Comparison of ENCODE assay signal across 29 cellular contexts in genomic region chr6:14366315-14366714, GRCh38.
DNase-seq lines count a peak whose midpoint lies in the region; ATAC-seq, FAIRE-seq and TF ChIP-seq lines count a peak whose summit lies in the region.
"Had no signal": no experiment of that assay in that cellular context is flagged by ENCODE, and none has a peak within 500 bp of the region (broad histone marks: within the 10 kb centered on the region; RNA-seq: fewer than 3 reads in every experiment).

No MANE protein-coding gene starts in this region.

- H3K36me3 Mint-ChIP-seq in GM23338 (ENCODE audit: low read depth) (peaks cover 6% of the 10 kb centered on the region; the same call in 1 of the 3 replicates), WTC11 (peaks cover 5% of the 10 kb centered on the region)
- H3K36me3 Mint-ChIP-seq: CD14-positive monocyte; CD4-positive, alpha-beta memory T cell; CD4-positive, CD25-positive, alpha-beta regulatory T cell had no signal

- TF ChIP-seq CTCF in GM23338 (conservative IDR thresholded peaks at IDR 0.05; ENCODE audit: low read depth in 2 of 2) (no peak), WTC11 (IDR thresholded peaks at IDR 0.05) (no peak), H1 (IDR thresholded peaks at IDR 0.05; ENCODE audit: control extremely low read depth in 1 of 3, insufficient read depth in 1 of 3, low read depth in 1 of 3, low read length in 3 of 3) (no peak), smooth muscle cell (IDR thresholded peaks at IDR 0.05; ENCODE audit: borderline replicate concordance, insufficient read depth, poor library complexity, severe bottlenecking) (no peak)

- ATAC-seq in GM23338 (no peak), WTC11 (no peak)
- ATAC-seq: GM12878 had no signal

- TF ChIP-seq EP300 in H1 (IDR thresholded peaks at IDR 0.05; ENCODE audit: borderline replicate concordance in 1 of 2, low read depth in 2 of 2, low read length in 2 of 2) = no peak

- no peak overlapping the region for H3K23ac ChIP-seq in H1 (ENCODE audit: insufficient read length)

- peak overlapping the region; percentile 75; the same call in 1 of the 2 replicates for H3K27ac ChIP-seq in GM23338 (ENCODE audit: low read depth)
- peak overlapping the region; percentile 72 for H3K27ac ChIP-seq in HUES48 (ENCODE audit: low read depth, low read length)
- no peak overlapping the region for H3K27ac ChIP-seq in H1 (ENCODE audit: low read depth, low read length)
- no peak overlapping the region for H3K27ac ChIP-seq in smooth muscle cell (ENCODE audit: low read depth)
- H3K27ac ChIP-seq: BLaER1 had no signal

- no peak for FAIRE-seq in H1 (lab: Jason Lieb, UNC)
- FAIRE-seq: A204.1, GM12878, GM12892, GM18507 had no signal

- no peak overlapping the region for H3K14ac ChIP-seq in H1 (ENCODE audit: insufficient read length)

- H3K56ac ChIP-seq in H1 (replicated peaks; ENCODE audit: insufficient read length, low read depth, low read length) = no peak overlapping the region

- H3K27me3 Mint-ChIP-seq in GM23338 (ENCODE audit: insufficient read depth, low read depth, poor library complexity) (peaks cover 15% of the 10 kb centered on the region), WTC11 (ENCODE audit: low read depth) (no peaks in the 10 kb centered on the region)

- H4K91ac ChIP-seq in H1 (replicated peaks; ENCODE audit: insufficient read length, low read length) = peak overlapping the region; percentile 62

- DNase-seq in GM23338 (ENCODE audit: low spot score) (no peak), WTC11 (ENCODE audit: low spot score) (no peak), H1 (ENCODE audit: low read depth in 1 of 2, low spot score in 2 of 2) (no peak), putamen (ENCODE audit: low spot score) (no peak), smooth muscle cell (lab: John Stamatoyannopoulos, UW; ENCODE audit: unreplicated experiment) (no peak), NOMO-1 treated with dmso at 0.1 percent for 144 hours (lab: John Stamatoyannopoulos, UW; ENCODE audit: unreplicated experiment) (no peak)
- DNase-seq in effector CD4-positive, alpha-beta T cell = no peak
- DNase-seq: 8988T; ACHN; BE2C; C1 segment of cervical spinal cord; CD4-positive, alpha-beta memory T cell; CD4-positive, CD25-positive, alpha-beta regulatory T cell; CD8-positive, alpha-beta memory T cell; COR-L47; DMS 273 treated with DMSO at 0.1 percent for 48 hours; DMS153; DMS53; DMS79; DND-41; EL; GDM1 had no signal

- peaks cover 13% of the 10 kb centered on the region for H3K9me2 ChIP-seq in GM23338 (ENCODE audit: insufficient read depth)

- H4K8ac ChIP-seq in H1 (ENCODE audit: extremely low read depth, insufficient read depth, low read length) = no peak overlapping the region

- peak overlapping the region; percentile 67; the same call in 1 of the 2 replicates for H2BK5ac ChIP-seq in H1 (ENCODE audit: low read depth, low read length)

- no peaks in the 10 kb centered on the region for H3K36me3 ChIP-seq in GM23338 (ENCODE audit: insufficient read depth)
- no peaks in the 10 kb centered on the region for H3K36me3 ChIP-seq in HUES48 (ENCODE audit: control insufficient read depth, insufficient read depth, low read length)
- H3K36me3 ChIP-seq in H1 (ENCODE audit: control insufficient read depth in 2 of 4, insufficient read depth in 4 of 4, low read length in 3 of 4) = no peaks in the 10 kb centered on the region
- no peaks in the 10 kb centered on the region for H3K36me3 ChIP-seq in smooth muscle cell (ENCODE audit: low read depth)
- H3K36me3 ChIP-seq: BE2C, BLaER1 had no signal

- no peak overlapping the region for H3K4ac ChIP-seq in H1 (replicated peaks; ENCODE audit: insufficient read length, low read depth, low read length)

- CTCF ChIA-PET in WTC11 (lab: Charles Lee) = no interaction called here
- CTCF ChIA-PET in H1 (lab: Charles Lee; ENCODE audit: partially characterized antibody) = no interaction called here

- H3K79me2 ChIP-seq in GM23338 (replicated peaks; ENCODE audit: insufficient read depth) (no peaks in the 10 kb centered on the region), H1 (ENCODE audit: control insufficient read depth in 1 of 2, insufficient read depth in 2 of 2, low read length in 2 of 2) (no peaks in the 10 kb centered on the region), smooth muscle cell (ENCODE audit: low read depth) (no peaks in the 10 kb centered on the region)

- H3K4me1 ChIP-seq in GM23338 (ENCODE audit: insufficient read depth) (peaks cover 34% of the 10 kb centered on the region), HUES48 (ENCODE audit: control insufficient read depth, insufficient read depth, low read length) (peaks cover 60% of the 10 kb centered on the region), H1 (replicated peaks in 1 of 4; ENCODE audit: control insufficient read depth in 3 of 4, insufficient read depth in 4 of 4, low read length in 3 of 4) (peaks cover 0 to 7% (median 4%) of the 10 kb centered on the region in 4 experiments; a peak in 4 of 7 replicates), smooth muscle cell (ENCODE audit: low read depth) (no peaks in the 10 kb centered on the region)
- H3K4me1 ChIP-seq: BE2C had no signal

- H2BK12ac ChIP-seq in H1 (ENCODE audit: low read depth, low read length) = no peak overlapping the region; the same call in 1 of the 2 replicates

- H3K23me2 ChIP-seq in H1 (ENCODE audit: low read depth, low read length) = no peaks in the 10 kb centered on the region

- no peak overlapping the region for H3K18ac ChIP-seq in H1 (ENCODE audit: extremely low read depth, low read length)

- TF ChIP-seq RAD21 in H1 (IDR thresholded peaks at IDR 0.05 in 1 of 2, conservative IDR thresholded peaks at IDR 0.05 in 1 of 2; ENCODE audit: low read depth in 2 of 2, low read length in 2 of 2) = no peak

- H3K27ac Mint-ChIP-seq in GM23338 (no peak overlapping the region), WTC11 (peak overlapping the region; percentile 94; the same call in 1 of the 2 replicates)
- H3K27ac Mint-ChIP-seq: CD4-positive, alpha-beta memory T cell; CD4-positive, CD25-positive, alpha-beta regulatory T cell had no signal

- no peak overlapping the region for H3K9ac ChIP-seq in HUES48 (ENCODE audit: low read depth, low read length)
- H3K9ac ChIP-seq in H1 (replicated peaks in 1 of 4; ENCODE audit: extremely low read depth in 1 of 4, low read depth in 3 of 4, low read length in 3 of 4) = no peak overlapping the region
- H3K9ac ChIP-seq in smooth muscle cell (ENCODE audit: low read depth) = no peak overlapping the region
- H3K9ac ChIP-seq: BLaER1 had no signal

- H4K20me1 ChIP-seq in GM23338 (replicated peaks; ENCODE audit: insufficient read depth) (no peaks in the 10 kb centered on the region), H1 (replicated peaks in 1 of 2; ENCODE audit: control insufficient read depth in 1 of 2, insufficient read depth in 2 of 2, low read length in 2 of 2) (no peaks in the 10 kb centered on the region), smooth muscle cell (ENCODE audit: low read depth) (no peaks in the 10 kb centered on the region)
- H4K20me1 ChIP-seq: BLaER1 had no signal

- H3K4me3 ChIP-seq in GM23338 = no peak overlapping the region
- no peak overlapping the region for H3K4me3 ChIP-seq in HUES48 (ENCODE audit: low read depth, low read length)
- H3K4me3 ChIP-seq in H1 (ENCODE audit: extremely low read depth in 1 of 4, insufficient read depth in 2 of 4, low read depth in 3 of 4, low read length in 4 of 4) = no peak overlapping the region
- H3K4me3 ChIP-seq in smooth muscle cell = no peak overlapping the region
- H3K4me3 ChIP-seq: BLaER1, GM12878 had no signal

- no peaks in the 10 kb centered on the region for H3K27me3 ChIP-seq in GM23338 (ENCODE audit: insufficient read depth)
- no peaks in the 10 kb centered on the region for H3K27me3 ChIP-seq in HUES48 (ENCODE audit: control insufficient read depth, insufficient read depth, low read length)
- no peaks in the 10 kb centered on the region for H3K27me3 ChIP-seq in H1 (replicated peaks in 1 of 4; ENCODE audit: control insufficient read depth in 3 of 4, extremely low read depth in 1 of 4, insufficient read depth in 3 of 4, low read length in 3 of 4)
- H3K27me3 ChIP-seq in smooth muscle cell (ENCODE audit: low read depth) = no peaks in the 10 kb centered on the region
- H3K27me3 ChIP-seq: BE2C, BLaER1 had no signal

- H2BK15ac ChIP-seq in H1 (ENCODE audit: low read length) = no peak overlapping the region

- H2AK5ac ChIP-seq in H1 (ENCODE audit: low read depth, low read length) = no peak overlapping the region

- H3K79me1 ChIP-seq in H1 (ENCODE audit: low read depth, low read length) = no peaks in the 10 kb centered on the region

- POLR2A ChIA-PET in WTC11 (lab: Charles Lee) = no interaction called here
- POLR2A ChIA-PET in H1 (lab: Charles Lee; ENCODE audit: partially characterized antibody) = interaction anchor here (2.6 kb wide), 1 partner anchor 14 kb away, joined by 14 read pairs; no protein-coding TSS in a partner anchor

- H2BK120ac ChIP-seq in H1 (replicated peaks; ENCODE audit: low read depth, low read length) = no peak overlapping the region

- H3K4me1 Mint-ChIP-seq in GM23338 (peaks cover 43% of the 10 kb centered on the region), WTC11 (peaks cover 82% of the 10 kb centered on the region)

- peak overlapping the region; percentile 52; the same call in 1 of the 2 replicates for H2BK20ac ChIP-seq in H1 (ENCODE audit: low read length)

- TF ChIP-seq POLR2A in H1 (IDR thresholded peaks at IDR 0.05; ENCODE audit: control extremely low read depth in 1 of 2, low read depth in 2 of 2, low read length in 2 of 2) = no peak

- no peak overlapping the region for H4K5ac ChIP-seq in H1 (ENCODE audit: insufficient read length, low read depth, low read length)

- H3K9me3 ChIP-seq in HUES48 (ENCODE audit: control insufficient read depth, insufficient read depth, low read length) (no peaks in the 10 kb centered on the region), H1 (ENCODE audit: insufficient read depth in 2 of 2, low read depth in 1 of 2, low read length in 1 of 2) (no peaks in the 10 kb centered on the region), smooth muscle cell (replicated peaks; ENCODE audit: low read depth) (no peaks in the 10 kb centered on the region)
- H3K9me3 ChIP-seq: BE2C, BLaER1 had no signal

- H3K9me3 Mint-ChIP-seq in GM23338 (no peaks in the 10 kb centered on the region; the same call in 2 of the 3 replicates), WTC11 (peaks cover 12% of the 10 kb centered on the region)
- H3K9me3 Mint-ChIP-seq: CD4-positive, alpha-beta memory T cell; CD8-positive, alpha-beta memory T cell had no signal

- no peak overlapping the region for H3K4me2 ChIP-seq in GM23338
- H3K4me2 ChIP-seq in H1 (ENCODE audit: insufficient read depth in 1 of 2, low read depth in 2 of 2, low read length in 2 of 2) = no peak overlapping the region
- H3K4me2 ChIP-seq in smooth muscle cell = no peak overlapping the region
- H3K4me2 ChIP-seq: BLaER1 had no signal

- H3F3A ChIP-seq in GM23338 (replicated peaks; ENCODE audit: low read depth) = no peaks in the 10 kb centered on the region
- H3F3A ChIP-seq in smooth muscle cell (ENCODE audit: low read depth) = no peaks in the 10 kb centered on the region

- H2AFZ ChIP-seq in GM23338 (no peak overlapping the region), H1 (ENCODE audit: low read length) (no peak overlapping the region), smooth muscle cell (ENCODE audit: low read depth) (no peak overlapping the region)

- H3K4me3 Mint-ChIP-seq in GM23338 (no peak overlapping the region), WTC11 (no peak overlapping the region)
- H3K4me3 Mint-ChIP-seq: CD14-positive monocyte; CD4-positive, alpha-beta memory T cell; CD4-positive, CD25-positive, alpha-beta regulatory T cell; CD8-positive, alpha-beta memory T cell had no signal

- WGBS in H1 (ENCODE audit: extremely low coverage in 1 of 2, insufficient coverage in 1 of 2, insufficient read length in 1 of 2, insufficient replicate concordance in 2 of 2, low coverage in 1 of 2, low lambda C conversion rate in 2 of 2, missing lambda C conversion rate in 1 of 2), 2 experiments = 98% methylated on average over 4 of the region's 4 CpGs; no CpG with 5 or more reads in 1 of the 2 experiments
- WGBS in smooth muscle cell (ENCODE audit: low lambda C conversion rate) = 97% methylated on average over 4 of the region's 4 CpGs

Comparison
In these comparisons a context has a peak if more than half of its experiments do, and no peak if none do; other contexts are left out.
1. H3K27ac ChIP-seq: peak in GM23338 (single experiment) and HUES48 (single experiment); none in H1 (single experiment) and smooth muscle cell (single experiment).